8 cellular contexts compared by ENCODE assay signal in genomic region chr12:106149096-106149784, GRCh38. TPM values are rescaled to one million over a fixed set of nuclear protein-coding genes. Genes with fewer than 3 reads are reported as not detected.
DNase-seq lines count a peak whose midpoint lies in the region; ATAC-seq and TF ChIP-seq lines count a peak whose summit lies in the region.

No MANE protein-coding gene starts in this region.

- no peak overlapping the region for H3K14ac ChIP-seq in IMR-90 (replicated peaks; ENCODE audit: low read depth, low read length)

- no peak overlapping the region for H4K91ac ChIP-seq in IMR-90 (ENCODE audit: insufficient read depth, low read depth, low read length)

- intact Hi-C loops in IMR-90 (cut with micrococcal nuclease) = no loop called here
- intact Hi-C loops in right lobe of liver (cut with DNase I) = no loop called here

- H3K4ac ChIP-seq in IMR-90 (ENCODE audit: low read depth, low read length) = no peak overlapping the region

- H3K79me1 ChIP-seq in IMR-90 (ENCODE audit: low read depth in 1 of 2, low read length in 2 of 2) = peaks cover 3 to 11% of the 10 kb centered on the region in 2 experiments; a peak in 3 of 4 replicates

- H3K23ac ChIP-seq in IMR-90 (ENCODE audit: low read depth, low read length) = no peak overlapping the region

- no peaks in the 10 kb centered on the region for H3K4me1 ChIP-seq in BE2C
- peaks cover 2% of the 10 kb centered on the region; the same call in 1 of the 2 replicates for H3K4me1 ChIP-seq in IMR-90 (ENCODE audit: control insufficient read depth, insufficient read depth, low read length)
- peaks cover 0 to 34% (median 10%) of the 10 kb centered on the region in 4 donors for H3K4me1 ChIP-seq in right lobe of liver

- BruUV-seq in IMR-90 (replicated peaks; lab: Mats Ljungman, UMichigan) = no TSS peak

- ATAC-seq in IMR-90 (ENCODE audit: low read depth) = peak; percentile 53; the same call in 1 of the 2 replicates
- peak; percentile 19 to 45 (median 40) for ATAC-seq in right lobe of liver
- no peak for ATAC-seq in GM19452 (IDR thresholded peaks at IDR 0.05; ENCODE audit: unreplicated experiment)
- no peak for ATAC-seq in GM21526 (IDR thresholded peaks at IDR 0.05; ENCODE audit: low FRiP score, unreplicated experiment)

- no peak for DNase-seq in BE2C
- DNase-seq in IMR-90 = peak; percentile 18
- peak; percentile 58 for DNase-seq in astrocyte of the hippocampus (ENCODE audit: low read depth, low spot score)
- no peak for DNase-seq in right lobe of liver
- DNase-seq in cerebellum (ENCODE audit: low spot score) = no peak
- no peak for DNase-seq in activated naive CD4-positive, alpha-beta T cell treated with anti-CD3 and anti-CD28 coated beads, Interleukin-2, amount 50 U/mL, for 16 hours

- H4K20me1 ChIP-seq in IMR-90 (ENCODE audit: insufficient read depth, low read length) = no peaks in the 10 kb centered on the region; the same call in 1 of the 2 replicates

- H3K56ac ChIP-seq in IMR-90 (ENCODE audit: extremely low read depth, insufficient read depth, low read length) = no peak overlapping the region

- H3K9me3 ChIP-seq in BE2C = no peaks in the 10 kb centered on the region
- H3K9me3 ChIP-seq in IMR-90 (ENCODE audit: control insufficient read depth, insufficient read depth, low read length) = no peaks in the 10 kb centered on the region
- H3K9me3 ChIP-seq in right lobe of liver = no peaks in the 10 kb centered on the region

- dilution Hi-C loops in IMR-90 (cut with HindIII; ENCODE audit: low sequenced_read_pairs, unreplicated experiment) = no loop called here

- H2AFZ ChIP-seq in IMR-90 (replicated peaks; ENCODE audit: low read length, poor library complexity) = no peak overlapping the region

- H2BK15ac ChIP-seq in IMR-90 (ENCODE audit: low read depth, low read length) = no peak overlapping the region

- H2BK120ac ChIP-seq in IMR-90 (ENCODE audit: low read depth, low read length) = no peak overlapping the region

- no peak overlapping the region for H3K4me3 ChIP-seq in BE2C (ENCODE audit: low read depth, low read length)
- H3K4me3 ChIP-seq in IMR-90 (ENCODE audit: insufficient read depth, low read depth, low read length) = no peak overlapping the region
- no peak overlapping the region for H3K4me3 ChIP-seq in right lobe of liver

- in situ Hi-C loops in IMR-90 (cut with MboI; ENCODE audit: low sequenced_read_pairs) = no loop called here

- POLR2A ChIA-PET in IMR-90 (lab: Charles Lee; ENCODE audit: unreplicated experiment) = no interaction called here

- H3K9me1 ChIP-seq in IMR-90 (ENCODE audit: insufficient read depth, low read length) = peaks cover 8% of the 10 kb centered on the region; the same call in 1 of the 2 replicates

- no peak overlapping the region for H2AK9ac ChIP-seq in IMR-90 (replicated peaks; ENCODE audit: low read depth, low read length, poor library complexity)

- no peak overlapping the region for H2AK5ac ChIP-seq in IMR-90 (ENCODE audit: low read depth, low read length)

- TF ChIP-seq POLR2A in IMR-90 (IDR thresholded peaks at IDR 0.05; ENCODE audit: low read depth, low read length) = no peak
- TF ChIP-seq POLR2A in right lobe of liver (IDR thresholded peaks at IDR 0.05) = no peak

- peak; percentile 57 for TF ChIP-seq RAD21 in IMR-90 (IDR thresholded peaks at IDR 0.05; ENCODE audit: low read length)

- no peak overlapping the region for H4K5ac ChIP-seq in IMR-90 (ENCODE audit: low read depth, low read length)

- H3K27ac ChIP-seq in IMR-90 (ENCODE audit: insufficient read depth, low read length) (no peak overlapping the region), right lobe of liver (no peak overlapping the region)

- H2BK5ac ChIP-seq in IMR-90 (ENCODE audit: low read depth, low read length, poor library complexity, severe bottlenecking) = no peak overlapping the region

- WGBS in IMR-90 (ENCODE audit: extremely low coverage in 2 of 2, insufficient read length in 1 of 2), 2 experiments = no CpG with 5 or more reads among the region's 10 CpGs
- 46% methylated on average over 10 of the region's 10 CpGs for WGBS in right lobe of liver (ENCODE audit: insufficient coverage, low coverage, low lambda C conversion rate, missing lambda C conversion rate)

- H3K27me3 ChIP-seq in BE2C (0 out of 2 replicates have a peak, but pooled peaks cover 3% of the 10 kb centered on the region), IMR-90 (ENCODE audit: control insufficient read depth, insufficient read depth, low read length) (no peaks in the 10 kb centered on the region), right lobe of liver (no peaks in the 10 kb centered on the region)

- TF ChIP-seq CTCF in BE2C (IDR thresholded peaks at IDR 0.05; ENCODE audit: low read depth, low read length) (peak; percentile 56), IMR-90 (conservative IDR thresholded peaks at IDR 0.05; ENCODE audit: low read depth, low read length) (peak; percentile 58), right lobe of liver (IDR thresholded peaks at IDR 0.05) (peak; percentile 32 to 59 (median 54))

- CTCF ChIA-PET in IMR-90 (lab: Yijun Ruan, JAX) = interaction anchor here (0.5 to 2.2 kb wide), 13 partner anchors 8 to 728 kb away, joined by 3 to 6 read pairs (median 3); partner anchors contain the start of gene NUAK1

- H3K18ac ChIP-seq in IMR-90 (ENCODE audit: low read depth, low read length) = no peak overlapping the region

- no peak overlapping the region for H2BK20ac ChIP-seq in IMR-90 (ENCODE audit: low read depth, low read length)

- no peak overlapping the region for H4K8ac ChIP-seq in IMR-90 (ENCODE audit: low read depth in 2 of 2, low read length in 2 of 2)

- no peak overlapping the region for H3K4me2 ChIP-seq in IMR-90 (ENCODE audit: low read depth, low read length)

- H3K36me3 ChIP-seq in BE2C (no peaks in the 10 kb centered on the region), IMR-90 (ENCODE audit: control insufficient read depth, insufficient read depth, low read length) (no peaks in the 10 kb centered on the region), right lobe of liver (no peaks in the 10 kb centered on the region)

- no peak overlapping the region for H3K9ac ChIP-seq in IMR-90 (ENCODE audit: low read depth, low read length)

TF ChIP-seq in IMR-90, 13 proteins besides CTCF, POLR2A, EP300 and RAD21:
- no peak for TF ChIP-seq MXI1 (IDR thresholded peaks at IDR 0.05; ENCODE audit: borderline replicate concordance, low read depth, low read length)
- peak; percentile 62 for TF ChIP-seq SMC3 (IDR thresholded peaks at IDR 0.05; ENCODE audit: low read depth, low read length)

RNA-seq across cellular contexts. Expression of gene NUAK1, which starts 10.5 kb away (rescaled TPM):
- polyA plus RNA-seq in BE2C (2012; ENCODE audit: insufficient read depth, insufficient read length, low read depth) = 0.94 TPM
- total RNA-seq in IMR-90 (2012; rRNA removed) = 8.8 and 8.9 TPM in 2 replicates
- 4.8 and 4.9 TPM in 2 replicates for polyA plus RNA-seq in IMR-90 (2012; rRNA removed)
- polyA plus RNA-seq in IMR-90 (2012; cell fraction: cytosol; rRNA removed) = 3.0 and 3.1 TPM in 2 replicates
- polyA plus RNA-seq in IMR-90 (2012; cell fraction: nucleus; rRNA removed; ENCODE audit: low replicate concordance) = 4.5 and 10.4 TPM in 2 replicates
- total RNA-seq in right lobe of liver = 10 to 100 TPM in 1 of 6 experiments, 1 to 10 TPM in 5; 2.0 to 11.0 (median 3.5) TPM
- 43.6 TPM for total RNA-seq in cerebellum

Comparison
In these comparisons a context has a peak if more than half of its experiments do, and no peak if none do; other contexts are left out.
1. DNase-seq: peak in IMR-90 (single experiment) and astrocyte of the hippocampus (single experiment); none in BE2C (single experiment), right lobe of liver (0 of 3), cerebellum (single experiment) and activated naive CD4-positive, alpha-beta T cell treated with anti-CD3 and anti-CD28 coated beads, Interleukin-2, amount 50 U/mL, for 16 hours (single experiment).
2. ATAC-seq: peak in IMR-90 (single experiment) and right lobe of liver (4 of 4); none in GM19452 (single experiment) and GM21526 (single experiment).
3. Peak in every context shown above with its lines, with median percentiles within 50 percentile points of each other: CTCF ChIP-seq.